Comparison of ENCODE assay signal across 1 cellular context in genomic region chr3:138165061-138165460, GRCh38.
TF ChIP-seq lines count a peak whose summit lies in the region.

No MANE protein-coding gene starts in this region.

TF ChIP-seq in endothelial cell of umbilical vein, 7 proteins besides CTCF, POLR2A, EP300 and RAD21:
- TF ChIP-seq EZH2 (IDR thresholded peaks at IDR 0.05; ENCODE audit: borderline replicate concordance, low read depth, low read length, severe bottlenecking) (no peak), GATA2 (IDR thresholded peaks at IDR 0.05; ENCODE audit: insufficient read depth, insufficient read length, low read depth, low read length) (no peak), POLR2AphosphoS5 (IDR thresholded peaks at IDR 0.05; ENCODE audit: insufficient read depth, low read depth, low read length) (no peak), MYC (IDR thresholded peaks at IDR 0.05; ENCODE audit: low read depth, low read length) (no peak), JUN (IDR thresholded peaks at IDR 0.05; ENCODE audit: borderline replicate concordance, insufficient read depth, insufficient read length, low read depth) (no peak)
